In the genomic region with DNA sequence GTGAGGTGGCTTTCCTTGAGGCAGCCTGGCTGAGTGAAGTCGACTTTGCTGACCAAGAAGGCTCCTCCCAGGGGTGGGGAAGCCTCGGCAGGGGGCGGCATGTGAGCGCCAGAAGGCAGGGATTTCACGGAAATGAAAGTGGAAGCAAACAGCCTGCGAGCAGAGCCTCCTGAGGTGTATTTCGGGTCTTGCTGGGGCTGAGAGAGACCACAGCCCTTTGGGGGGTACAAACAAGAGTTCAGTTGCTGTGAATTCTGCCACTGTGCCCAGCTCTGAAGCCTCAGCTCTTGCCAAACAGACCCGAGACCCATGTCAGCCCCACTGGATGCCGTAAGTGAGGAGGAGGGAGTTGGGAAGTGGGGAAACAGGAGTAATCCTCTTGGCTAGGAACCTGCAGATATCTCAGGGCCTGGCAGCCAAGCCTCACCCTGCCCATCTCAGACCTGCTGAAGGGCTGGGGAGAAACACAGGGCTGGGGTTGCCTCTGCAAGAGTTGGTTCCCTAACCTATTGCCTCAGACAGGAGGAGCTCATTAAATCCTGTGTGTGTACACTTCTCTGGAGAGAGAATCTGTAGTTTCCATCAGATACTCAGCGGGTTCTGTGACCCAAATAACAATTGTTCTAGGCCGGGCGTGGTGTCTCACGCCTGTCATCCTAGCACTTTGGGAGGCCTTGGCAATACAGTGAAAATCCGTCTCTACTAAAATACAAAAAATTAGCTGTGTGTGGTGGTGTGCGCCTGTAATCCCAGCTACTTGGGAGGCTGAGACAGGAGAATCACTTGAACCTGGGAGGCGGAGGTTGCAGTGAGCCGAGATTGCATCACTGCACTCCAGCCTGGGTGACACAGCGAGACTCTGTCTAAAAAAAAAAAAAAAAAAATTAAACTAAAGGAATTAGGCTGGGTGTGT, we compare ENCODE assay signal across 8 cellular contexts. TPM values are rescaled to one million over a fixed set of nuclear protein-coding genes. Genes with fewer than 3 reads are reported as not detected.
DNase-seq lines count a peak whose midpoint lies in the region; ATAC-seq and TF ChIP-seq lines count a peak whose summit lies in the region.

Gene IFI35 (plus strand): TSS at position 146 of the 913 bp plus-strand sequence. CDS start 164 bp downstream, at position 310.

- H3K4me3 ChIP-seq in HL-60 (replicated peaks; ENCODE audit: insufficient read depth, low read length): peak within 1 kb of the TSS; percentile 50
- peak within 1 kb of the TSS; percentile 92 for H3K4me3 ChIP-seq in fibroblast of mammary gland (ENCODE audit: control insufficient read depth, low read depth, low read length)

- H3K36me3 Mint-ChIP-seq in activated T-helper 17 cell treated with anti-CD3 and anti-CD28 coated beads, Interleukin-2, amount 50 U/mL, for 72 hours (ENCODE audit: low read depth): peaks cover 48% of the 10 kb centered on the region
- H3K36me3 Mint-ChIP-seq in natural killer cell treated with Interleukin-12 subunit alpha and Interleukin-12 subunit beta and Interleukin-15 and Interleukin-18, amount 100 ng/mL, for 72 hours: no peaks in the 10 kb centered on the region
- peaks cover 29% of the 10 kb centered on the region for H3K36me3 Mint-ChIP-seq in stimulated activated naive CD8-positive, alpha-beta T cell treated with anti-CD3 and anti-CD28 coated beads, Interleukin-15, Interleukin-2, amounts not matched to agents 100 ng/mL and 50 ng/mL, for 24 hours (ENCODE audit: low read depth)

- H3K27me3 ChIP-seq in HL-60 (ENCODE audit: insufficient read depth, poor library complexity, severe bottlenecking): no peaks in the 10 kb centered on the region

- CTCF ChIA-PET in RWPE1 (lab: Yijun Ruan, JAX): no interaction called here

- H3K27ac ChIP-seq in HL-60 (replicated peaks): peak within 1 kb of the TSS; percentile 85
- peak within 1 kb of the TSS; percentile 95 for H3K27ac ChIP-seq in RWPE1

- H3K4me3 Mint-ChIP-seq in activated T-helper 17 cell treated with anti-CD3 and anti-CD28 coated beads, Interleukin-2, amount 50 U/mL, for 72 hours: peak within 1 kb of the TSS; percentile 98
- H3K4me3 Mint-ChIP-seq in natural killer cell treated with Interleukin-12 subunit alpha and Interleukin-12 subunit beta and Interleukin-15 and Interleukin-18, amount 100 ng/mL, for 72 hours: peak within 1 kb of the TSS; percentile 97
- H3K4me3 Mint-ChIP-seq in stimulated activated naive CD8-positive, alpha-beta T cell treated with anti-CD3 and anti-CD28 coated beads, Interleukin-15, Interleukin-2, amounts not matched to agents 100 ng/mL and 50 ng/mL, for 24 hours: peak within 1 kb of the TSS; percentile 95

- H3K27ac Mint-ChIP-seq in activated T-helper 17 cell treated with anti-CD3 and anti-CD28 coated beads, Interleukin-2, amount 50 U/mL, for 72 hours: peak within 1 kb of the TSS; percentile 98
- H3K27ac Mint-ChIP-seq in natural killer cell treated with Interleukin-12 subunit alpha and Interleukin-12 subunit beta and Interleukin-15 and Interleukin-18, amount 100 ng/mL, for 72 hours: peak within 1 kb of the TSS; percentile 98 to 100
- peak within 1 kb of the TSS; percentile 98 for H3K27ac Mint-ChIP-seq in stimulated activated naive CD8-positive, alpha-beta T cell treated with anti-CD3 and anti-CD28 coated beads, Interleukin-15, Interleukin-2, amounts not matched to agents 100 ng/mL and 50 ng/mL, for 24 hours

- H3K27me3 Mint-ChIP-seq in activated T-helper 17 cell treated with anti-CD3 and anti-CD28 coated beads, Interleukin-2, amount 50 U/mL, for 72 hours: no peaks in the 10 kb centered on the region
- no peaks in the 10 kb centered on the region for H3K27me3 Mint-ChIP-seq in natural killer cell treated with Interleukin-12 subunit alpha and Interleukin-12 subunit beta and Interleukin-15 and Interleukin-18, amount 100 ng/mL, for 72 hours
- no peaks in the 10 kb centered on the region for H3K27me3 Mint-ChIP-seq in stimulated activated naive CD8-positive, alpha-beta T cell treated with anti-CD3 and anti-CD28 coated beads, Interleukin-15, Interleukin-2, amounts not matched to agents 100 ng/mL and 50 ng/mL, for 24 hours

- no peaks in the 10 kb centered on the region for H3K9me3 Mint-ChIP-seq in activated T-helper 17 cell treated with anti-CD3 and anti-CD28 coated beads, Interleukin-2, amount 50 U/mL, for 72 hours
- H3K9me3 Mint-ChIP-seq in natural killer cell treated with Interleukin-12 subunit alpha and Interleukin-12 subunit beta and Interleukin-15 and Interleukin-18, amount 100 ng/mL, for 72 hours: no peaks in the 10 kb centered on the region
- H3K9me3 Mint-ChIP-seq in stimulated activated naive CD8-positive, alpha-beta T cell treated with anti-CD3 and anti-CD28 coated beads, Interleukin-15, Interleukin-2, amounts not matched to agents 100 ng/mL and 50 ng/mL, for 24 hours: no peaks in the 10 kb centered on the region

- peak; percentile 88 for DNase-seq in AG08395 (ENCODE audit: low spot score)
- peak in 1 of 2 experiments; percentile 90 for DNase-seq in HL-60 (ENCODE audit: low read depth in 1 of 2, low spot score in 1 of 2)
- peak; percentile 71 for DNase-seq in RWPE1 (ENCODE audit: low spot score)
- DNase-seq in fibroblast of mammary gland (ENCODE audit: low read depth): peak; percentile 83
- peak; percentile 92 for DNase-seq in natural killer cell treated with Interleukin-12 subunit alpha and Interleukin-12 subunit beta and Interleukin-15 and Interleukin-18, amount 100 ng/mL, for 72 hours (ENCODE audit: low spot score)

- POLR2A ChIA-PET in RWPE1 (lab: Yijun Ruan, JAX; ENCODE audit: low non-redundant PET): no interaction called here

- TF ChIP-seq CTCF in HL-60 (IDR thresholded peaks at IDR 0.05; ENCODE audit: insufficient read depth, low read length): peak; percentile 23
- TF ChIP-seq CTCF in RWPE1 (conservative IDR thresholded peaks at IDR 0.05; ENCODE audit: low read depth): peak; percentile 28; the same call in 1 of the 2 replicates
- no peak for TF ChIP-seq CTCF in fibroblast of mammary gland (conservative IDR thresholded peaks at IDR 0.05; ENCODE audit: control insufficient read depth, insufficient read depth, low read depth, low read length)

- ATAC-seq in GM18873 (IDR thresholded peaks at IDR 0.05; ENCODE audit: low FRiP score, unreplicated experiment): peak; percentile 64
- peak; percentile 99 for ATAC-seq in activated T-helper 17 cell treated with anti-CD3 and anti-CD28 coated beads, Interleukin-2, amount 50 U/mL, for 72 hours (replicated peaks)
- ATAC-seq in natural killer cell treated with Interleukin-12 subunit alpha and Interleukin-12 subunit beta and Interleukin-15 and Interleukin-18, amount 100 ng/mL, for 72 hours: peak; percentile 97

- no peaks in the 10 kb centered on the region for H3K4me1 Mint-ChIP-seq in activated T-helper 17 cell treated with anti-CD3 and anti-CD28 coated beads, Interleukin-2, amount 50 U/mL, for 72 hours
- H3K4me1 Mint-ChIP-seq in natural killer cell treated with Interleukin-12 subunit alpha and Interleukin-12 subunit beta and Interleukin-15 and Interleukin-18, amount 100 ng/mL, for 72 hours (ENCODE audit: low read depth in 2 of 2): peaks cover 16 to 19% of the 10 kb centered on the region in 2 donors
- peaks cover 49% of the 10 kb centered on the region for H3K4me1 Mint-ChIP-seq in stimulated activated naive CD8-positive, alpha-beta T cell treated with anti-CD3 and anti-CD28 coated beads, Interleukin-15, Interleukin-2, amounts not matched to agents 100 ng/mL and 50 ng/mL, for 24 hours (ENCODE audit: low read depth)

RNA-seq across cellular contexts. Expression of gene IFI35, which starts in this region (rescaled TPM):
- 10 to 100 TPM; 38.4 to 45.4 TPM for total RNA-seq in activated T-helper 17 cell treated with anti-CD3 and anti-CD28 coated beads, Interleukin-2, amount 50 U/mL, for 72 hours
- total RNA-seq in natural killer cell treated with Interleukin-12 subunit alpha and Interleukin-12 subunit beta and Interleukin-15 and Interleukin-18, amount 100 ng/mL, for 72 hours: 10 to 100 TPM; 65.0 to 82.7 TPM
